4 cellular contexts compared by ENCODE assay signal in genomic region chr3:106806964-106807363, GRCh38.
"Had no signal": no experiment of that assay in that cellular context is flagged by ENCODE, and none has a peak within 500 bp of the region (broad histone marks: within the 10 kb centered on the region; RNA-seq: fewer than 3 reads in every experiment).

No MANE protein-coding gene starts in this region.

- H3K4me3 ChIP-seq: GM23248, GM23338, HAP-1 had no signal

- H3K27ac ChIP-seq: GM23248 had no signal

- H3K36me3 ChIP-seq: HAP-1 had no signal

- ATAC-seq: GM23338, HCT116 had no signal

- H3K9me3 ChIP-seq: HAP-1 had no signal
